In genomic region chr1:231460614-231461013, GRCh38 we compare ENCODE assay signal across 8 cellular contexts. TPM values are rescaled to one million over a fixed set of nuclear protein-coding genes. Genes with fewer than 3 reads are reported as not detected.
DNase-seq lines count a peak whose midpoint lies in the region; ATAC-seq and TF ChIP-seq lines count a peak whose summit lies in the region.

No MANE protein-coding gene starts in this region.

- intact Hi-C loops in mucosa of descending colon (cut with DNase I, micrococcal nuclease), result no loop called here
- intact Hi-C loops in left colon (cut with DNase I, micrococcal nuclease), result no loop called here

- no peaks in the 10 kb centered on the region for H3K4me1 ChIP-seq in mucosa of descending colon (ENCODE audit: low read depth)

- no peak for TF ChIP-seq CTCF in mucosa of descending colon (IDR thresholded peaks at IDR 0.05)

- peaks cover 5% of the 10 kb centered on the region for H3K9me3 ChIP-seq in mucosa of descending colon

- H3K36me3 ChIP-seq in mucosa of descending colon (ENCODE audit: low read depth), result no peaks in the 10 kb centered on the region

- ATAC-seq in GM18519 (IDR thresholded peaks at IDR 0.05; ENCODE audit: low FRiP score, unreplicated experiment), result peak; percentile 56
- ATAC-seq in HG03378 (IDR thresholded peaks at IDR 0.05; ENCODE audit: unreplicated experiment), result peak; percentile 91
- peak; percentile 54 for ATAC-seq in mucosa of descending colon
- no peak for ATAC-seq in left colon
- no peak for ATAC-seq in HG03039 (IDR thresholded peaks at IDR 0.05; ENCODE audit: unreplicated experiment)

- H3K4me3 ChIP-seq in mucosa of descending colon, result no peak overlapping the region

- DNase-seq in activated CD4-positive, alpha-beta T cell treated with anti-CD3 and anti-CD28 coated beads, Interleukin-2, amount 50 U/mL, for 1 hour, result peak; percentile 28
- DNase-seq in mucosa of descending colon, result peak in 1 of 3 donors; percentile 41
- no peak for DNase-seq in left colon
- DNase-seq in COR-L47 (lab: John Stamatoyannopoulos, UW), result no peak
- DNase-seq in retina, result no peak

RNA-seq across cellular contexts. Expression of gene EGLN1, which starts 38.5 kb away (rescaled TPM):
- total RNA-seq in mucosa of descending colon (10 to 100 TPM; 49.3 to 61.1 (median 55.0) TPM), left colon (10 to 100 TPM; 40.6 to 63.1 TPM)

Comparison
In these comparisons a context has a peak if more than half of its experiments do, and no peak if none do; other contexts are left out.
1. ATAC-seq: peak in GM18519 (single experiment), HG03378 (single experiment) and mucosa of descending colon (single experiment); none in left colon (single experiment) and HG03039 (single experiment).